Comparison of ENCODE assay signal across 13 cellular contexts in genomic region chr7:135481600-135481979, GRCh38. TPM values are rescaled to one million over a fixed set of nuclear protein-coding genes. Genes with fewer than 3 reads are reported as not detected.
DNase-seq lines count a peak whose midpoint lies in the region; ATAC-seq and TF ChIP-seq lines count a peak whose summit lies in the region.
"Had no signal": no experiment of that assay in that cellular context is flagged by ENCODE, and none has a peak within 500 bp of the region (broad histone marks: within the 10 kb centered on the region; RNA-seq: fewer than 3 reads in every experiment).

No MANE protein-coding gene starts in this region.

- no peak overlapping the region for H2AFZ ChIP-seq in Loucy (ENCODE audit: low read length)

- DNase-seq in SK-N-DZ (ENCODE audit: low spot score) (peak; percentile 9), NCI-H345 treated with DMSO at 0.1 percent for 48 hours (lab: John Stamatoyannopoulos, UW; ENCODE audit: unreplicated experiment) (no peak), A673 (ENCODE audit: low spot score) (no peak)
- no peak for DNase-seq in activated T-cell treated with anti-CD3 and anti-CD28 coated beads, Interleukin-2, amount 50 U/mL, for 48 hours
- DNase-seq: DMS153, DMS79, H9, IMR-90 had no signal

- H3K4me3 ChIP-seq in Loucy (ENCODE audit: low read length, poor library complexity, severe bottlenecking) = peak overlapping the region; percentile 54
- H3K4me3 ChIP-seq in A673 (ENCODE audit: low read depth, low read length, poor library complexity, severe bottlenecking) = no peak overlapping the region

- H3K27me3 Mint-ChIP-seq in activated T-helper 17 cell treated with anti-CD3 and anti-CD28 coated beads, Interleukin-2, amount 50 U/mL, for 72 hours = no peaks in the 10 kb centered on the region
- H3K27me3 Mint-ChIP-seq: CD4-positive, alpha-beta memory T cell had no signal

- H3K36me3 Mint-ChIP-seq in activated T-helper 17 cell treated with anti-CD3 and anti-CD28 coated beads, Interleukin-2, amount 50 U/mL, for 72 hours (ENCODE audit: low read depth) = peaks cover 66% of the 10 kb centered on the region

- H3K9me3 ChIP-seq in Loucy (ENCODE audit: insufficient read depth, low read depth, low read length) (no peaks in the 10 kb centered on the region), A673 (ENCODE audit: low read depth, low read length, poor library complexity, severe bottlenecking) (no peaks in the 10 kb centered on the region)

- H3K27ac ChIP-seq in A673 (ENCODE audit: low read depth, low read length, poor library complexity, severe bottlenecking) = no peak overlapping the region
- H3K27ac ChIP-seq: C4-2B had no signal

- no peaks in the 10 kb centered on the region for H3F3A ChIP-seq in Loucy (ENCODE audit: low read depth)

- peak overlapping the region; percentile 74 for H3K4me2 ChIP-seq in Loucy (ENCODE audit: low read depth, low read length, poor library complexity, severe bottlenecking)

- H3K9ac ChIP-seq in Loucy (ENCODE audit: low read depth, low read length, poor library complexity, severe bottlenecking) = peak overlapping the region; percentile 34

- no peaks in the 10 kb centered on the region for H3K9me3 Mint-ChIP-seq in activated T-helper 17 cell treated with anti-CD3 and anti-CD28 coated beads, Interleukin-2, amount 50 U/mL, for 72 hours
- H3K9me3 Mint-ChIP-seq: CD4-positive, alpha-beta memory T cell; H9 had no signal

- POLR2A ChIA-PET in A673 (lab: Charles Lee; ENCODE audit: low non-redundant PET) = interaction anchor here (0.7 kb wide), 1 partner anchor 28 kb away, joined by 3 read pairs; no protein-coding TSS in a partner anchor

- 0 out of 2 replicates have a peak, but pooled peaks cover 9% of the 10 kb centered on the region for H3K36me3 ChIP-seq in Loucy (ENCODE audit: insufficient read depth, low read length)
- no peaks in the 10 kb centered on the region for H3K36me3 ChIP-seq in A673 (ENCODE audit: insufficient read depth, low read length, poor library complexity, severe bottlenecking)

- peaks cover 24% of the 10 kb centered on the region for H3K4me1 Mint-ChIP-seq in activated T-helper 17 cell treated with anti-CD3 and anti-CD28 coated beads, Interleukin-2, amount 50 U/mL, for 72 hours

- CTCF ChIA-PET in A673 (lab: Charles Lee) = no interaction called here

- H4K20me1 ChIP-seq in Loucy (ENCODE audit: insufficient read depth, low read length, poor library complexity, severe bottlenecking) = peaks cover 53% of the 10 kb centered on the region

- no peaks in the 10 kb centered on the region for H3K9me2 ChIP-seq in Loucy (replicated peaks; ENCODE audit: low read depth, low read length)

- intact Hi-C loops in A673 (cut with micrococcal nuclease; ENCODE audit: unreplicated experiment) = no loop called here

- TF ChIP-seq CTCF in Loucy (conservative IDR thresholded peaks at IDR 0.05; ENCODE audit: low read length) = no peak
- no peak for TF ChIP-seq CTCF in A673 (conservative IDR thresholded peaks at IDR 0.05; ENCODE audit: low read depth, low read length)

- no TSS peak for BruUV-seq in A673 (replicated peaks; lab: Mats Ljungman, UMichigan)

- H3K27ac Mint-ChIP-seq in activated T-helper 17 cell treated with anti-CD3 and anti-CD28 coated beads, Interleukin-2, amount 50 U/mL, for 72 hours = peak overlapping the region; percentile 33

- H3K79me2 ChIP-seq in Loucy (ENCODE audit: insufficient read depth, low read length) = peaks cover 92% of the 10 kb centered on the region

- H3K27me3 ChIP-seq in Loucy (ENCODE audit: insufficient read depth, low read length, poor library complexity, severe bottlenecking) (no peaks in the 10 kb centered on the region), A673 (replicated peaks; ENCODE audit: insufficient read depth, low read depth, low read length, poor library complexity) (no peaks in the 10 kb centered on the region)

- H3K4me3 Mint-ChIP-seq in activated T-helper 17 cell treated with anti-CD3 and anti-CD28 coated beads, Interleukin-2, amount 50 U/mL, for 72 hours = peak overlapping the region; percentile 11
- H3K4me3 Mint-ChIP-seq: H9 had no signal

- ATAC-seq in activated T-helper 17 cell treated with anti-CD3 and anti-CD28 coated beads, Interleukin-2, amount 50 U/mL, for 72 hours (replicated peaks) = no peak
- ATAC-seq in activated CD4-positive, CD25-positive, alpha-beta regulatory T cell treated with anti-CD3 and anti-CD28 coated beads, Interleukin-2, amount 50 U/mL, for 24 hours = no peak

- peaks cover 21% of the 10 kb centered on the region for H3K4me1 ChIP-seq in Loucy (ENCODE audit: insufficient read depth, low read length, poor library complexity, severe bottlenecking)
- H3K4me1 ChIP-seq in A673 (ENCODE audit: insufficient read depth, low read length, poor library complexity, severe bottlenecking) = peaks cover 8% of the 10 kb centered on the region

RNA-seq across cellular contexts. Expression of gene CNOT4, which starts 28.3 kb away (rescaled TPM):
- polyA plus RNA-seq in SK-N-DZ (2014; cell fraction: cytosol; rRNA removed) = 5.3 and 7.5 TPM in 2 replicates
- 3.6 and 4.3 TPM in 2 replicates for polyA plus RNA-seq in SK-N-DZ (2014; cell fraction: nucleus; rRNA removed)
- total RNA-seq in activated T-helper 17 cell treated with anti-CD3 and anti-CD28 coated beads, Interleukin-2, amount 50 U/mL, for 72 hours = 10 to 100 TPM; 20.1 to 28.1 TPM
- total RNA-seq in A673 (2021) = 24.1 and 24.6 TPM in 2 replicates
